ENCODE assay signal across 3 cellular contexts in the genomic region with DNA sequence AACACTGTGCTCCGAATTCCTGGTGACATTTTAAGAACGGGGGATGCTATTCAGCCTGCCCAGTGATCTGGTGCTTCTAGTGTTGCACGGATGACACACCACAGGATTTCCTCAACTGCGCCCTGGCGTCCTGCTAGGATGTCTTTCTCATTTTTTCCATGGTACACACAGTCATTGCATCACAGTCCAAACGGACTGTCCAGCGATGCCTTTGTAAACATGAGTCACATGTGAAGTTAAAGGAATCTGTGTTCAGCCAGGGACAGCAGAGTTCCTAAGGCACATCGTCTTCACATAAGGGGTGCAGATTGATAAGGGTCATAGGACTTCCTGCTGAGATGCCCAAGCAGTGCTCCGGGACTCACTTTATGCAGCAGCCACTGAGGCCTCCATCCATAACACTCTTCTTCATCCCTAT.
TF ChIP-seq lines count a peak whose summit lies in the region.

No MANE protein-coding gene starts in this region.

TF ChIP-seq in A549, 52 proteins besides CTCF, POLR2A, EP300 and RAD21:
- TF ChIP-seq CBX2 (IDR thresholded peaks at IDR 0.05; ENCODE audit: borderline replicate concordance, low read depth) = no peak
- TF ChIP-seq FOXS1 (CRISPR knock-in tag; IDR thresholded peaks at IDR 0.05) = no peak
- TF ChIP-seq MAFK (IDR thresholded peaks at IDR 0.05; ENCODE audit: partially characterized antibody) = no peak
- TF ChIP-seq CEBPB (IDR thresholded peaks at IDR 0.05) = peak; percentile 86 to 89
- no peak for TF ChIP-seq HEYL (CRISPR knock-in tag; IDR thresholded peaks at IDR 0.05)
- TF ChIP-seq CHD2 (IDR thresholded peaks at IDR 0.05; ENCODE audit: low read length, partially characterized antibody) = no peak
- TF ChIP-seq RCOR1 (IDR thresholded peaks at IDR 0.05; ENCODE audit: low read depth, low read length) = no peak
- TF ChIP-seq FOSL2 (IDR thresholded peaks at IDR 0.05) = peak; percentile 60; the same call in 1 of the 2 replicates
- TF ChIP-seq FOSL2 (CRISPR knock-in tag; IDR thresholded peaks at IDR 0.05) = peak; percentile 87
- 0 out of 3 replicates have a peak, but pooled peaks have one; percentile 12 for TF ChIP-seq SMC3 (IDR thresholded peaks at IDR 0.05)
- no peak for TF ChIP-seq EHF (CRISPR knock-in tag; IDR thresholded peaks at IDR 0.05)
- TF ChIP-seq, protein P1, sequence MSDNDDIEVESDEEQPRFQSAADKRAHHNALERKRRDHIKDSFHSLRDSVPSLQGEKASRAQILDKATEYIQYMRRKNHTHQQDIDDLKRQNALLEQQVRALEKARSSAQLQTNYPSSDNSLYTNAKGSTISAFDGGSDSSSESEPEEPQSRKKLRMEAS (IDR thresholded peaks at IDR 0.05) = peak; percentile 43; the same call in 1 of the 2 replicates
- TF ChIP-seq JUNB (IDR thresholded peaks at IDR 0.05) = peak; percentile 60

TF ChIP-seq in HepG2, 621 proteins besides CTCF, POLR2A, EP300 and RAD21 (continues in another document):
- TF ChIP-seq NFKBIZ (CRISPR knock-in tag; IDR thresholded peaks at IDR 0.05) = peak; percentile 77; the same call in 1 of the 2 replicates
- TF ChIP-seq, protein P2, sequence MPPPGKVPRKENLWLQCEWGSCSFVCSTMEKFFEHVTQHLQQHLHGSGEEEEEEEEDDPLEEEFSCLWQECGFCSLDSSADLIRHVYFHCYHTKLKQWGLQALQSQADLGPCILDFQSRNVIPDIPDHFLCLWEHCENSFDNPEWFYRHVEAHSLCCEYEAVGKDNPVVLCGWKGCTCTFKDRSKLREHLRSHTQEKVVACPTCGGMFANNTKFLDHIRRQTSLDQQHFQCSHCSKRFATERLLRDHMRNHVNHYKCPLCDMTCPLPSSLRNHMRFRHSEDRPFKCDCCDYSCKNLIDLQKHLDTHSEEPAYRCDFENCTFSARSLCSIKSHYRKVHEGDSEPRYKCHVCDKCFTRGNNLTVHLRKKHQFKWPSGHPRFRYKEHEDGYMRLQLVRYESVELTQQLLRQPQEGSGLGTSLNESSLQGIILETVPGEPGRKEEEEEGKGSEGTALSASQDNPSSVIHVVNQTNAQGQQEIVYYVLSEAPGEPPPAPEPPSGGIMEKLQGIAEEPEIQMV (CRISPR knock-in tag; IDR thresholded peaks at IDR 0.05; ENCODE audit: low read depth) = 0 out of 2 replicates have a peak, but pooled peaks have one; percentile 53
- TF ChIP-seq ONECUT2 (CRISPR knock-in tag; IDR thresholded peaks at IDR 0.05) = no peak
- TF ChIP-seq MXI1 (IDR thresholded peaks at IDR 0.05; ENCODE audit: borderline replicate concordance, low read depth, low read length) = peak; percentile 71; the same call in 1 of the 3 replicates
- peak; percentile 81 for TF ChIP-seq KAT8 (CRISPR knock-in tag; IDR thresholded peaks at IDR 0.05)
- peak; percentile 95 for TF ChIP-seq ZNF644 (CRISPR knock-in tag; IDR thresholded peaks at IDR 0.05; ENCODE audit: low read depth)
- TF ChIP-seq REPIN1 (CRISPR knock-in tag; IDR thresholded peaks at IDR 0.05; ENCODE audit: borderline replicate concordance, low read depth) = peak; percentile 53; the same call in 1 of the 2 replicates
- no peak for TF ChIP-seq ZBTB38 (CRISPR knock-in tag; IDR thresholded peaks at IDR 0.05)
- TF ChIP-seq ZNF615 (CRISPR knock-in tag; IDR thresholded peaks at IDR 0.05; ENCODE audit: borderline replicate concordance) = no peak
- no peak for TF ChIP-seq RFX5 (IDR thresholded peaks at IDR 0.05; ENCODE audit: low read depth, low read length)
- TF ChIP-seq, protein P3, sequence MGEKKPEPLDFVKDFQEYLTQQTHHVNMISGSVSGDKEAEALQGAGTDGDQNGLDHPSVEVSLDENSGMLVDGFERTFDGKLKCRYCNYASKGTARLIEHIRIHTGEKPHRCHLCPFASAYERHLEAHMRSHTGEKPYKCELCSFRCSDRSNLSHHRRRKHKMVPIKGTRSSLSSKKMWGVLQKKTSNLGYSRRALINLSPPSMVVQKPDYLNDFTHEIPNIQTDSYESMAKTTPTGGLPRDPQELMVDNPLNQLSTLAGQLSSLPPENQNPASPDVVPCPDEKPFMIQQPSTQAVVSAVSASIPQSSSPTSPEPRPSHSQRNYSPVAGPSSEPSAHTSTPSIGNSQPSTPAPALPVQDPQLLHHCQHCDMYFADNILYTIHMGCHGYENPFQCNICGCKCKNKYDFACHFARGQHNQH (CRISPR knock-in tag; IDR thresholded peaks at IDR 0.05) = peak; percentile 85; the same call in 1 of the 2 replicates
- TF ChIP-seq, protein P4, sequence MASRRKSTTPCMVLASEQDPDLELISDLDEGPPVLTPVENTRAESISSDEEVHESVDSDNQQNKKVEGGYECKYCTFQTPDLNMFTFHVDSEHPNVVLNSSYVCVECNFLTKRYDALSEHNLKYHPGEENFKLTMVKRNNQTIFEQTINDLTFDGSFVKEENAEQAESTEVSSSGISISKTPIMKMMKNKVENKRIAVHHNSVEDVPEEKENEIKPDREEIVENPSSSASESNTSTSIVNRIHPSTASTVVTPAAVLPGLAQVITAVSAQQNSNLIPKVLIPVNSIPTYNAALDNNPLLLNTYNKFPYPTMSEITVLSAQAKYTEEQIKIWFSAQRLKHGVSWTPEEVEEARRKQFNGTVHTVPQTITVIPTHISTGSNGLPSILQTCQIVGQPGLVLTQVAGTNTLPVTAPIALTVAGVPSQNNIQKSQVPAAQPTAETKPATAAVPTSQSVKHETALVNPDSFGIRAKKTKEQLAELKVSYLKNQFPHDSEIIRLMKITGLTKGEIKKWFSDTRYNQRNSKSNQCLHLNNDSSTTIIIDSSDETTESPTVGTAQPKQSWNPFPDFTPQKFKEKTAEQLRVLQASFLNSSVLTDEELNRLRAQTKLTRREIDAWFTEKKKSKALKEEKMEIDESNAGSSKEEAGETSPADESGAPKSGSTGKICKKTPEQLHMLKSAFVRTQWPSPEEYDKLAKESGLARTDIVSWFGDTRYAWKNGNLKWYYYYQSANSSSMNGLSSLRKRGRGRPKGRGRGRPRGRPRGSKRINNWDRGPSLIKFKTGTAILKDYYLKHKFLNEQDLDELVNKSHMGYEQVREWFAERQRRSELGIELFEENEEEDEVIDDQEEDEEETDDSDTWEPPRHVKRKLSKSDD (CRISPR knock-in tag; IDR thresholded peaks at IDR 0.05; ENCODE audit: low read depth) = 0 out of 2 replicates have a peak, but pooled peaks have one; percentile 56
- TF ChIP-seq GATAD2A (CRISPR knock-in tag; IDR thresholded peaks at IDR 0.05) = peak; percentile 98
- TF ChIP-seq, protein P5, sequence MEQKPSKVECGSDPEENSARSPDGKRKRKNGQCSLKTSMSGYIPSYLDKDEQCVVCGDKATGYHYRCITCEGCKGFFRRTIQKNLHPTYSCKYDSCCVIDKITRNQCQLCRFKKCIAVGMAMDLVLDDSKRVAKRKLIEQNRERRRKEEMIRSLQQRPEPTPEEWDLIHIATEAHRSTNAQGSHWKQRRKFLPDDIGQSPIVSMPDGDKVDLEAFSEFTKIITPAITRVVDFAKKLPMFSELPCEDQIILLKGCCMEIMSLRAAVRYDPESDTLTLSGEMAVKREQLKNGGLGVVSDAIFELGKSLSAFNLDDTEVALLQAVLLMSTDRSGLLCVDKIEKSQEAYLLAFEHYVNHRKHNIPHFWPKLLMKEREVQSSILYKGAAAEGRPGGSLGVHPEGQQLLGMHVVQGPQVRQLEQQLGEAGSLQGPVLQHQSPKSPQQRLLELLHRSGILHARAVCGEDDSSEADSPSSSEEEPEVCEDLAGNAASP (CRISPR knock-in tag; IDR thresholded peaks at IDR 0.05; ENCODE audit: borderline replicate concordance) = peak; percentile 81; the same call in 1 of the 2 replicates

TF ChIP-seq in GM12891, 5 proteins besides CTCF, POLR2A, EP300 and RAD21:
- TF ChIP-seq POU2F2 (IDR thresholded peaks at IDR 0.05; ENCODE audit: low read depth, low read length) (no peak), TAF1 (IDR thresholded peaks at IDR 0.05; ENCODE audit: low read depth, low read length) (no peak), PAX5 (IDR thresholded peaks at IDR 0.05; ENCODE audit: insufficient read depth, low read length, severe bottlenecking) (no peak), POLR2AphosphoS5 (IDR thresholded peaks at IDR 0.05; ENCODE audit: low read depth, low read length) (no peak), SPI1 (IDR thresholded peaks at IDR 0.05; ENCODE audit: low read depth, low read length) (no peak)
